Comparison of ENCODE assay signal across 11 cellular contexts in genomic region chr16:27779719-27780161, GRCh38.
DNase-seq lines count a peak whose midpoint lies in the region; ATAC-seq and TF ChIP-seq lines count a peak whose summit lies in the region.
"Had no signal": no experiment of that assay in that cellular context is flagged by ENCODE, and none has a peak within 500 bp of the region (broad histone marks: within the 10 kb centered on the region; RNA-seq: fewer than 3 reads in every experiment).

No MANE protein-coding gene starts in this region.

- no peaks in the 10 kb centered on the region for H3K27me3 Mint-ChIP-seq in activated naive CD8-positive, alpha-beta T cell treated with anti-CD3 and anti-CD28 coated beads, Interleukin-2, amount 50 U/mL, for 24 hours
- H3K27me3 Mint-ChIP-seq in Calu3 (ENCODE audit: unreplicated experiment): no peaks in the 10 kb centered on the region
- H3K27me3 Mint-ChIP-seq in activated T-cell treated with anti-CD3 and anti-CD28 coated beads, Interleukin-2, amount 50 U/mL, for 24 hours: no peaks in the 10 kb centered on the region
- H3K27me3 Mint-ChIP-seq: activated naive CD8-positive, alpha-beta T cell treated with anti-CD3 and anti-CD28 coated beads, Interleukin-2, amount 10 ng/mL, durations not matched to agents 7 days and 5 days had no signal

- 59% methylated on average over 21 of the region's 21 CpGs for WGBS in right cardiac atrium

- H3K4me3 ChIP-seq in right cardiac atrium (ENCODE audit: low read length): no peak overlapping the region

- no peaks in the 10 kb centered on the region for H3K36me3 Mint-ChIP-seq in activated naive CD8-positive, alpha-beta T cell treated with anti-CD3 and anti-CD28 coated beads, Interleukin-2, amount 50 U/mL, for 24 hours (ENCODE audit: low read depth)
- peaks cover 14% of the 10 kb centered on the region for H3K36me3 Mint-ChIP-seq in Calu3 (ENCODE audit: insufficient read depth, unreplicated experiment)
- H3K36me3 Mint-ChIP-seq in activated T-cell treated with anti-CD3 and anti-CD28 coated beads, Interleukin-2, amount 50 U/mL, for 24 hours (ENCODE audit: low read depth): peaks cover 5% of the 10 kb centered on the region
- H3K36me3 Mint-ChIP-seq: activated naive CD8-positive, alpha-beta T cell treated with anti-CD3 and anti-CD28 coated beads, Interleukin-2, amount 10 ng/mL, durations not matched to agents 7 days and 5 days had no signal

- no peak overlapping the region for H3K4me3 Mint-ChIP-seq in activated naive CD8-positive, alpha-beta T cell treated with anti-CD3 and anti-CD28 coated beads, Interleukin-2, amount 50 U/mL, for 24 hours
- H3K4me3 Mint-ChIP-seq in Calu3 (ENCODE audit: low read depth, unreplicated experiment): no peak overlapping the region
- H3K4me3 Mint-ChIP-seq in activated T-cell treated with anti-CD3 and anti-CD28 coated beads, Interleukin-2, amount 50 U/mL, for 24 hours: no peak overlapping the region
- H3K4me3 Mint-ChIP-seq: activated naive CD8-positive, alpha-beta T cell treated with anti-CD3 and anti-CD28 coated beads, Interleukin-2, amount 10 ng/mL, durations not matched to agents 7 days and 5 days had no signal

- no peak for ATAC-seq in right cardiac atrium
- ATAC-seq in activated naive CD8-positive, alpha-beta T cell treated with anti-CD3 and anti-CD28 coated beads, Interleukin-2, amount 50 U/mL, for 24 hours: no peak
- no peak for ATAC-seq in HG02852 (IDR thresholded peaks at IDR 0.05; ENCODE audit: unreplicated experiment)

- intact Hi-C loops in right cardiac atrium (cut with DNase I) (no loop called here), Calu3 (cut with micrococcal nuclease; ENCODE audit: unreplicated experiment) (no loop called here)

- H3K27ac Mint-ChIP-seq in activated naive CD8-positive, alpha-beta T cell treated with anti-CD3 and anti-CD28 coated beads, Interleukin-2, amount 50 U/mL, for 24 hours: no peak overlapping the region
- no peak overlapping the region for H3K27ac Mint-ChIP-seq in Calu3 (ENCODE audit: unreplicated experiment)
- H3K27ac Mint-ChIP-seq in activated T-cell treated with anti-CD3 and anti-CD28 coated beads, Interleukin-2, amount 50 U/mL, for 24 hours: no peak overlapping the region
- H3K27ac Mint-ChIP-seq: activated naive CD8-positive, alpha-beta T cell treated with anti-CD3 and anti-CD28 coated beads, Interleukin-2, amount 10 ng/mL, durations not matched to agents 7 days and 5 days had no signal

- H3K9me3 ChIP-seq in right cardiac atrium (ENCODE audit: control insufficient read depth, low read length): no peaks in the 10 kb centered on the region

- CTCF ChIA-PET in Calu3 (lab: Charles Lee): interaction anchor here (0.6 kb wide), 1 partner anchor 11 kb away, joined by 3 read pairs; no protein-coding TSS in a partner anchor

- H3K4me1 Mint-ChIP-seq in activated naive CD8-positive, alpha-beta T cell treated with anti-CD3 and anti-CD28 coated beads, Interleukin-2, amount 50 U/mL, for 24 hours: no peaks in the 10 kb centered on the region
- H3K4me1 Mint-ChIP-seq in Calu3 (ENCODE audit: low read depth, unreplicated experiment): no peaks in the 10 kb centered on the region
- H3K4me1 Mint-ChIP-seq in activated T-cell treated with anti-CD3 and anti-CD28 coated beads, Interleukin-2, amount 50 U/mL, for 24 hours (ENCODE audit: low read depth): no peaks in the 10 kb centered on the region
- H3K4me1 Mint-ChIP-seq: activated naive CD8-positive, alpha-beta T cell treated with anti-CD3 and anti-CD28 coated beads, Interleukin-2, amount 10 ng/mL, durations not matched to agents 7 days and 5 days had no signal

- no peaks in the 10 kb centered on the region for H3K4me1 ChIP-seq in right cardiac atrium (ENCODE audit: control insufficient read depth, insufficient read depth, low read length)
- H3K4me1 ChIP-seq: parathyroid adenoma had no signal

- TF ChIP-seq CTCF in Calu3 (IDR thresholded peaks at IDR 0.05; ENCODE audit: unreplicated experiment): no peak

- peak; percentile 52 for DNase-seq in HuH-7 (ENCODE audit: low spot score)
- DNase-seq in SW480 (ENCODE audit: low spot score): peak; percentile 18
- DNase-seq in right cardiac atrium: peak in 2 of 3 donors; percentile 44 to 79
- peak; percentile 13 for DNase-seq in stromal cell of bone marrow (ENCODE audit: low read depth)
- DNase-seq in activated naive CD8-positive, alpha-beta T cell treated with anti-CD3 and anti-CD28 coated beads, Interleukin-2, amount 50 U/mL, for 24 hours: no peak
- DNase-seq in Calu3: no peak
- no peak for DNase-seq in activated T-cell treated with anti-CD3 and anti-CD28 coated beads, Interleukin-2, amount 50 U/mL, for 24 hours
- DNase-seq: activated naive CD8-positive, alpha-beta T cell treated with anti-CD3 and anti-CD28 coated beads, Interleukin-2, amount 10 ng/mL, durations not matched to agents 7 days and 5 days; NCI-H226 had no signal

- H3K27ac ChIP-seq in right cardiac atrium (ENCODE audit: low read length): no peak overlapping the region
- H3K27ac ChIP-seq: parathyroid adenoma had no signal

- no TSS peak for BruUV-seq in Calu3 (replicated peaks; lab: Mats Ljungman, UMichigan)

- no peaks in the 10 kb centered on the region for H3K9me3 Mint-ChIP-seq in activated naive CD8-positive, alpha-beta T cell treated with anti-CD3 and anti-CD28 coated beads, Interleukin-2, amount 50 U/mL, for 24 hours
- H3K9me3 Mint-ChIP-seq in Calu3 (ENCODE audit: low read depth, unreplicated experiment): no peaks in the 10 kb centered on the region
- no peaks in the 10 kb centered on the region for H3K9me3 Mint-ChIP-seq in activated T-cell treated with anti-CD3 and anti-CD28 coated beads, Interleukin-2, amount 50 U/mL, for 24 hours
- H3K9me3 Mint-ChIP-seq: activated naive CD8-positive, alpha-beta T cell treated with anti-CD3 and anti-CD28 coated beads, Interleukin-2, amount 10 ng/mL, durations not matched to agents 7 days and 5 days had no signal

- no peaks in the 10 kb centered on the region for H3K27me3 ChIP-seq in right cardiac atrium (ENCODE audit: control insufficient read depth, insufficient read depth)

Comparison
In these comparisons a context has a peak if more than half of its experiments do, and no peak if none do; other contexts are left out.
1. DNase-seq: peak in HuH-7 (single experiment), SW480 (single experiment), right cardiac atrium (2 of 3) and stromal cell of bone marrow (single experiment); none in activated naive CD8-positive, alpha-beta T cell treated with anti-CD3 and anti-CD28 coated beads, Interleukin-2, amount 50 U/mL, for 24 hours (single experiment), Calu3 (single experiment) and activated T-cell treated with anti-CD3 and anti-CD28 coated beads, Interleukin-2, amount 50 U/mL, for 24 hours (single experiment).